Comparison of ENCODE assay signal across 13 cellular contexts in the genomic region with DNA sequence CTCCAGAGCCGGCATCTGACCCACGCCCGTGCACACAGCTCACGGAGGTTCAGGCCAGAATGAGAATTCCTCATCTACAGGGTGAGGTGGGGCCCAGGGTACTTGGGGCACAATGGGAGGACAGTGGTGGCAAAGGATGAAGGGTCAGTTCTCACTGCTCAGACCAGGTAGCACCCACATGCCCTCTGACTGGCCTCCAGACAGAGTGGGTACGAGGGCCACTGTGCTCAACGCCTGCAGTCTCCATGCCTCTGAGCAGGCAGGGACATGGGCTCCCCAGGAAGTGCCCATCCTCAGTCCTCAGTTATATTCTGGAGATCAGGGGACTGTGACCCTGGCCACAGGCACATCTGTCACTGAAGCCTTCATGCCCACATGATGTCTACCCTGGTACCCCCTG. TPM values are rescaled to one million over a fixed set of nuclear protein-coding genes. Genes with fewer than 3 reads are reported as not detected.
A peak's percentile ranks its signal among the peaks of the same experiment; 100 is the strongest.
DNase-seq lines count a peak whose midpoint lies in the region; ATAC-seq, FAIRE-seq and TF ChIP-seq lines count a peak whose summit lies in the region.
"Had no signal": no experiment of that assay in that cellular context is flagged by ENCODE, and none has a peak within 500 bp of the region (broad histone marks: within the 10 kb centered on the region; RNA-seq: fewer than 3 reads in every experiment).

No MANE protein-coding gene starts in this region.

- DNase-seq in heart left ventricle: no peak
- DNase-seq in cardiac septum (ENCODE audit: low spot score): no peak
- DNase-seq in activated T-helper 1 cell treated with anti-CD3 and anti-CD28 coated beads, Interleukin-12 subunit alpha, Interleukin-12 subunit beta, Interleukin-2, Interleukin-4 antibody, amounts not matched to agents 30 ng/mL and 10 ng/mL and 1 ng/mL, durations not matched to agents 14 hours and 24 hours and 36 hours (ENCODE audit: low spot score): no peak
- no peak for DNase-seq in mesenchymal stem cell
- DNase-seq in upper lobe of right lung: no peak
- no peak for DNase-seq in stimulated activated CD4-positive, alpha-beta T cell treated with anti-CD3 and anti-CD28 coated beads, Interleukin-15, amount 100 ng/mL, for 24 hours
- no peak for DNase-seq in D341Med (ENCODE audit: low spot score)
- DNase-seq in H54 (ENCODE audit: insufficient read length, low spot score): no peak
- DNase-seq: activated effector memory CD4-positive, alpha-beta T cell treated with anti-CD3 and anti-CD28 coated beads, Interleukin-2, amount 50 U/mL, for 16 hours; dorsolateral prefrontal cortex; NCI-H146; substantia nigra had no signal

- peak overlapping the region in 1 of 2 experiments; percentile 9 for H3K4ac ChIP-seq in mesenchymal stem cell (ENCODE audit: low read depth in 1 of 2, low read length in 2 of 2)

- H3K27ac Mint-ChIP-seq in activated T-helper 1 cell treated with anti-CD3 and anti-CD28 coated beads, Interleukin-12 subunit alpha, Interleukin-12 subunit beta, Interleukin-2, Interleukin-4 antibody, amounts not matched to agents 30 ng/mL and 10 ng/mL and 1 ng/mL, durations not matched to agents 14 hours and 24 hours and 36 hours: peak overlapping the region; percentile 40

- peak overlapping the region; percentile 50 to 52 for H3K18ac ChIP-seq in mesenchymal stem cell (ENCODE audit: low read depth in 1 of 2, low read length in 2 of 2)

- no peak for FAIRE-seq in H54 (lab: Jason Lieb, UNC)
- FAIRE-seq: GM19239 had no signal

- H3K79me1 ChIP-seq in mesenchymal stem cell (replicated peaks; ENCODE audit: low read length, poor library complexity, severe bottlenecking): peaks cover 31% of the 10 kb centered on the region

- peaks cover 0 to 65% (median 42%) of the 10 kb centered on the region in 9 donors for H3K36me3 ChIP-seq in heart left ventricle
- H3K36me3 ChIP-seq in mesenchymal stem cell (ENCODE audit: control insufficient read depth in 1 of 2, insufficient read depth in 2 of 2, low read depth in 1 of 2, low read length in 2 of 2): peaks cover 51 to 78% of the 10 kb centered on the region in 2 experiments
- H3K36me3 ChIP-seq in upper lobe of right lung: peaks cover 48% of the 10 kb centered on the region

- H4K91ac ChIP-seq in mesenchymal stem cell (ENCODE audit: low read length): peak overlapping the region; percentile 73

- peak overlapping the region; percentile 45 for H2BK15ac ChIP-seq in mesenchymal stem cell (ENCODE audit: low read depth, poor library complexity, severe bottlenecking)

- no peak overlapping the region for H2BK5ac ChIP-seq in mesenchymal stem cell (ENCODE audit: low read depth, low read length, poor library complexity, severe bottlenecking)

- H3K9me3 Mint-ChIP-seq in activated T-helper 1 cell treated with anti-CD3 and anti-CD28 coated beads, Interleukin-12 subunit alpha, Interleukin-12 subunit beta, Interleukin-2, Interleukin-4 antibody, amounts not matched to agents 30 ng/mL and 10 ng/mL and 1 ng/mL, durations not matched to agents 14 hours and 24 hours and 36 hours: no peaks in the 10 kb centered on the region

- H3K36me3 Mint-ChIP-seq in activated T-helper 1 cell treated with anti-CD3 and anti-CD28 coated beads, Interleukin-12 subunit alpha, Interleukin-12 subunit beta, Interleukin-2, Interleukin-4 antibody, amounts not matched to agents 30 ng/mL and 10 ng/mL and 1 ng/mL, durations not matched to agents 14 hours and 24 hours and 36 hours (ENCODE audit: low read depth): peaks cover 44% of the 10 kb centered on the region

- TF ChIP-seq CTCF in heart left ventricle (IDR thresholded peaks at IDR 0.05): no peak
- TF ChIP-seq CTCF in upper lobe of right lung (IDR thresholded peaks at IDR 0.05): no peak

- H3K4me1 ChIP-seq in heart left ventricle: peaks cover 40 to 100% (median 87%) of the 10 kb centered on the region in 12 donors
- peaks cover 64% of the 10 kb centered on the region for H3K4me1 ChIP-seq in mesenchymal stem cell (ENCODE audit: control insufficient read depth, insufficient read depth, low read depth, low read length)
- peaks cover 95% of the 10 kb centered on the region for H3K4me1 ChIP-seq in upper lobe of right lung

- H4K8ac ChIP-seq in mesenchymal stem cell (ENCODE audit: low read length): peak overlapping the region; percentile 78

- no peaks in the 10 kb centered on the region for H3K9me3 ChIP-seq in heart left ventricle
- no peaks in the 10 kb centered on the region for H3K9me3 ChIP-seq in mesenchymal stem cell (ENCODE audit: control insufficient read depth, low read length)
- no peaks in the 10 kb centered on the region for H3K9me3 ChIP-seq in upper lobe of right lung

- peaks cover 76% of the 10 kb centered on the region for H3K4me1 Mint-ChIP-seq in activated T-helper 1 cell treated with anti-CD3 and anti-CD28 coated beads, Interleukin-12 subunit alpha, Interleukin-12 subunit beta, Interleukin-2, Interleukin-4 antibody, amounts not matched to agents 30 ng/mL and 10 ng/mL and 1 ng/mL, durations not matched to agents 14 hours and 24 hours and 36 hours (ENCODE audit: low read depth)

- no peaks in the 10 kb centered on the region for H3K27me3 Mint-ChIP-seq in activated T-helper 1 cell treated with anti-CD3 and anti-CD28 coated beads, Interleukin-12 subunit alpha, Interleukin-12 subunit beta, Interleukin-2, Interleukin-4 antibody, amounts not matched to agents 30 ng/mL and 10 ng/mL and 1 ng/mL, durations not matched to agents 14 hours and 24 hours and 36 hours (ENCODE audit: insufficient read depth)

- H3K27ac ChIP-seq in heart left ventricle: peak overlapping the region in 11 of 12 donors; percentile 82 to 93 (median 89)
- H3K27ac ChIP-seq in mesenchymal stem cell (ENCODE audit: low read length, poor library complexity, severe bottlenecking): no peak overlapping the region
- peak overlapping the region; percentile 87 for H3K27ac ChIP-seq in upper lobe of right lung

- no peak for ATAC-seq in heart left ventricle
- no peak for ATAC-seq in upper lobe of right lung

- intact Hi-C loops in heart left ventricle (cut with DNase I): loop anchor here in 1 of 10 donors (10.0 kb wide), 1 partner anchor 257 kb away; the partner anchor contains the start of genes TM7SF2 and ZNHIT2
- intact Hi-C loops in cardiac septum (cut with DNase I): no loop called here
- intact Hi-C loops in activated T-helper 1 cell treated with anti-CD3 and anti-CD28 coated beads, Interleukin-12 subunit alpha, Interleukin-12 subunit beta, Interleukin-2, Interleukin-4 antibody, amounts not matched to agents 30 ng/mL and 10 ng/mL and 1 ng/mL, durations not matched to agents 14 hours and 24 hours and 36 hours (cut with micrococcal nuclease): no loop called here
- intact Hi-C loops in upper lobe of right lung (cut with DNase I): no loop called here

- peak overlapping the region in 1 of 2 experiments; percentile 75 for H3K14ac ChIP-seq in mesenchymal stem cell (ENCODE audit: low read length in 2 of 2)

- no peaks in the 10 kb centered on the region for H3K27me3 ChIP-seq in heart left ventricle
- H3K27me3 ChIP-seq in mesenchymal stem cell (ENCODE audit: control insufficient read depth in 1 of 2, insufficient read depth in 1 of 2, low read length in 2 of 2): no peaks in the 10 kb centered on the region
- H3K27me3 ChIP-seq in upper lobe of right lung: no peaks in the 10 kb centered on the region
- H3K27me3 ChIP-seq: dorsolateral prefrontal cortex had no signal

- no peak overlapping the region for H3K9ac ChIP-seq in mesenchymal stem cell (ENCODE audit: low read length)

- no peak overlapping the region for H3K4me2 ChIP-seq in mesenchymal stem cell (ENCODE audit: low read length, poor library complexity, severe bottlenecking)

- H2AFZ ChIP-seq in mesenchymal stem cell (ENCODE audit: low read depth, low read length): no peak overlapping the region

- H3K23ac ChIP-seq in mesenchymal stem cell (ENCODE audit: low read length in 2 of 2): no peak overlapping the region

- peak overlapping the region; percentile 70 to 72 for H2BK12ac ChIP-seq in mesenchymal stem cell (ENCODE audit: low read length in 2 of 2)

- no peak overlapping the region for H2BK120ac ChIP-seq in mesenchymal stem cell (ENCODE audit: low read depth, low read length)

- H2AK5ac ChIP-seq in mesenchymal stem cell (ENCODE audit: low read length, severe bottlenecking): peak overlapping the region; percentile 94

- H3K4me3 ChIP-seq in heart left ventricle: no peak overlapping the region
- H3K4me3 ChIP-seq in mesenchymal stem cell (ENCODE audit: insufficient read depth in 1 of 2, low read depth in 1 of 2, low read length in 2 of 2): no peak overlapping the region
- H3K4me3 ChIP-seq in upper lobe of right lung: no peak overlapping the region
- H3K4me3 ChIP-seq: dorsolateral prefrontal cortex had no signal

- WGBS in heart left ventricle, 4 donors: 86 to 97% (median 96%) methylated on average over 6 of the region's 6 CpGs
- 98% methylated on average over 6 of the region's 6 CpGs for whole genome bisulfite sequencing in mesenchymal stem cell

- H3K4me3 Mint-ChIP-seq in activated T-helper 1 cell treated with anti-CD3 and anti-CD28 coated beads, Interleukin-12 subunit alpha, Interleukin-12 subunit beta, Interleukin-2, Interleukin-4 antibody, amounts not matched to agents 30 ng/mL and 10 ng/mL and 1 ng/mL, durations not matched to agents 14 hours and 24 hours and 36 hours: peak overlapping the region; percentile 49

- TF ChIP-seq POLR2A in heart left ventricle (IDR thresholded peaks at IDR 0.05): no peak
- TF ChIP-seq POLR2A in H54 (IDR thresholded peaks at IDR 0.05; ENCODE audit: low read depth, low read length): no peak

RNA-seq across cellular contexts. Expression of gene CDC42BPG, which starts 13.0 kb away (rescaled TPM):
- total RNA-seq in heart left ventricle (under 1 TPM in 8 of 9 donors, not detected in 1; 0.12 to 0.50 (median 0.26) TPM), cardiac septum (1.2 TPM), upper lobe of right lung (20.9 TPM)
- polyA plus RNA-seq in heart left ventricle: under 1 TPM; 0.12 to 0.15 TPM
- 0.29 and 0.44 TPM in 2 replicates for total RNA-seq in activated T-helper 1 cell treated with anti-CD3 and anti-CD28 coated beads, Interleukin-12 subunit alpha, Interleukin-12 subunit beta, Interleukin-2, Interleukin-4 antibody, amounts not matched to agents 30 ng/mL and 10 ng/mL and 1 ng/mL, durations not matched to agents 14 hours and 24 hours and 36 hours
- 0.26 TPM for polyA plus RNA-seq in mesenchymal stem cell (2013, experiment 1 of 2)
- polyA plus RNA-seq in mesenchymal stem cell (2013, experiment 2 of 2): 0.21 TPM

RNA-seq across cellular contexts. Expression of gene EHD1, which starts 20.9 kb away (rescaled TPM):
- total RNA-seq in heart left ventricle: 100 to 1,000 TPM in 1 of 9 donors, 10 to 100 TPM in 8; 38.2 to 102 (median 58.2) TPM
- 10 to 100 TPM; 27.9 to 50.4 TPM for polyA plus RNA-seq in heart left ventricle
- total RNA-seq in cardiac septum: 50.9 TPM
- total RNA-seq in activated T-helper 1 cell treated with anti-CD3 and anti-CD28 coated beads, Interleukin-12 subunit alpha, Interleukin-12 subunit beta, Interleukin-2, Interleukin-4 antibody, amounts not matched to agents 30 ng/mL and 10 ng/mL and 1 ng/mL, durations not matched to agents 14 hours and 24 hours and 36 hours: 88.0 and 96.9 TPM in 2 replicates
- polyA plus RNA-seq in mesenchymal stem cell (2013, experiment 1 of 2): 57.6 TPM
- polyA plus RNA-seq in mesenchymal stem cell (2013, experiment 2 of 2): 57.2 TPM
- total RNA-seq in upper lobe of right lung: 94.6 TPM

RNA-seq across cellular contexts. Expression of gene MEN1, which starts 47.1 kb away (rescaled TPM):
- total RNA-seq in heart left ventricle (10 to 100 TPM in 4 of 9 donors, 1 to 10 TPM in 5; 6.6 to 15.0 (median 9.0) TPM), cardiac septum (8.6 TPM), upper lobe of right lung (22.5 TPM)
- polyA plus RNA-seq in heart left ventricle: 10 to 100 TPM in 1 of 2 donors, 1 to 10 TPM in 1; 7.2 to 15.2 TPM
- total RNA-seq in activated T-helper 1 cell treated with anti-CD3 and anti-CD28 coated beads, Interleukin-12 subunit alpha, Interleukin-12 subunit beta, Interleukin-2, Interleukin-4 antibody, amounts not matched to agents 30 ng/mL and 10 ng/mL and 1 ng/mL, durations not matched to agents 14 hours and 24 hours and 36 hours: 39.6 and 43.8 TPM in 2 replicates
- 30.3 TPM for polyA plus RNA-seq in mesenchymal stem cell (2013, experiment 1 of 2)
- 29.2 TPM for polyA plus RNA-seq in mesenchymal stem cell (2013, experiment 2 of 2)

RNA-seq across cellular contexts. Expression of gene MAP4K2, which starts 54.5 kb away (rescaled TPM):
- total RNA-seq in heart left ventricle: 10 to 100 TPM in 3 of 9 donors, 1 to 10 TPM in 6; 7.0 to 27.5 (median 8.6) TPM
- 1 to 10 TPM; 7.8 to 9.5 TPM for polyA plus RNA-seq in heart left ventricle
- total RNA-seq in cardiac septum: 6.7 TPM
- total RNA-seq in activated T-helper 1 cell treated with anti-CD3 and anti-CD28 coated beads, Interleukin-12 subunit alpha, Interleukin-12 subunit beta, Interleukin-2, Interleukin-4 antibody, amounts not matched to agents 30 ng/mL and 10 ng/mL and 1 ng/mL, durations not matched to agents 14 hours and 24 hours and 36 hours: 70.2 and 70.7 TPM in 2 replicates
- polyA plus RNA-seq in mesenchymal stem cell (2013, experiment 1 of 2): 12.3 TPM
- polyA plus RNA-seq in mesenchymal stem cell (2013, experiment 2 of 2): 13.7 TPM
- 28.9 TPM for total RNA-seq in upper lobe of right lung

RNA-seq across cellular contexts. Expression of gene ATG2A, which starts 59.5 kb away (rescaled TPM):
- total RNA-seq in heart left ventricle (10 to 100 TPM; 11.4 to 38.5 (median 18.4) TPM), cardiac septum (14.6 TPM), upper lobe of right lung (23.2 TPM)
- polyA plus RNA-seq in heart left ventricle: 10 to 100 TPM; 12.8 to 16.1 TPM
- 24.6 and 24.9 TPM in 2 replicates for total RNA-seq in activated T-helper 1 cell treated with anti-CD3 and anti-CD28 coated beads, Interleukin-12 subunit alpha, Interleukin-12 subunit beta, Interleukin-2, Interleukin-4 antibody, amounts not matched to agents 30 ng/mL and 10 ng/mL and 1 ng/mL, durations not matched to agents 14 hours and 24 hours and 36 hours
- polyA plus RNA-seq in mesenchymal stem cell (2013, experiment 1 of 2): 6.2 TPM
- 6.0 TPM for polyA plus RNA-seq in mesenchymal stem cell (2013, experiment 2 of 2)
